ENCODE assay signal across 9 cellular contexts in the genomic region with DNA sequence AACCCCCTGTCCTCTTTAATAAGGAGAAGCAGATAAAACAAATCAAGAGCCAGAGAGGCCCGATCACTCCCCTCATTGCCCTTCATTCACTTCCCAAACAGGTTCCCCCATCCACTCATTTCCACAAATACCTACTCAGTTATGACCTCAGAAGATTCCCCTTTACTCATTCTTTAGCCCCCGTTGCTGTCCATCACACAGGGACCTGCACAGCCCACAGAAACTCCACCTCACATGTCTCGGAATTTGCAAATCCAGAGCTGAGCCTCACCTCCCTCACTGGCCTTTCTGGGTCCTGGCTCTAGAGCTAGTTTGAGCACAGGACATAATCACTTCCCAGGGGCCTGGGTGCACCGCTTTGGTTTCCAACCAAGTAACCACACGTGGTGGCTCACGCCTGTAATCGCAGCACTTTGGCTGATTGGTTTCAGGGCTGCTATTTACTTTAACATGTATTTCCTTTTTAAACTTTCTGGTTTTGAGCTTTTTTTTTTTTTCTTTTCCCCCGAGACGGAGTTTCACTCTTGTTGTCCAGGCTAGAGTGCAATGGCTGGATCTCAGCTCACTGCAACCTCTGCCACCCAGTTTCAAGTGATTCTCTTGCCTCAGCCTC. TPM values are rescaled to one million over a fixed set of nuclear protein-coding genes. Genes with fewer than 3 reads are reported as not detected.
DNase-seq lines count a peak whose midpoint lies in the region; ATAC-seq and TF ChIP-seq lines count a peak whose summit lies in the region.
"Had no signal": no experiment of that assay in that cellular context is flagged by ENCODE, and none has a peak within 500 bp of the region (broad histone marks: within the 10 kb centered on the region; RNA-seq: fewer than 3 reads in every experiment).

No MANE protein-coding gene starts in this region.

- peaks cover 35% of the 10 kb centered on the region for H4K20me1 ChIP-seq in osteoblast (ENCODE audit: insufficient read depth, low read length)

- peaks cover 44% of the 10 kb centered on the region for H3K4me1 Mint-ChIP-seq in stimulated activated memory B cell treated with anti-CD40 and anti-IgM and Interleukin-4, amounts not matched to agents 10 μg/mL and 1 μg/mL and 100 μg/mL, for 72 hours

- ATAC-seq in HG02623 (IDR thresholded peaks at IDR 0.05; ENCODE audit: unreplicated experiment), result peak; percentile 68
- ATAC-seq in stimulated activated memory B cell treated with anti-CD40 and anti-IgM and Interleukin-4, amounts not matched to agents 10 μg/mL and 1 μg/mL and 100 μg/mL, for 72 hours, result peak; percentile 78

- H3K4me1 ChIP-seq in osteoblast (ENCODE audit: insufficient read depth, low read length), result no peaks in the 10 kb centered on the region

- H3K79me2 ChIP-seq in osteoblast (ENCODE audit: insufficient read depth, low read length), result peaks cover 92% of the 10 kb centered on the region

- H3K27me3 ChIP-seq in osteoblast (ENCODE audit: insufficient read depth, low read length), result no peaks in the 10 kb centered on the region

- DNase-seq in activated CD8-positive, alpha-beta memory T cell treated with anti-CD3 and anti-CD28 coated beads for 24 hours, result peak; percentile 62
- no peak for DNase-seq in activated CD8-positive, alpha-beta memory T cell treated with anti-CD3 and anti-CD28 coated beads, Interleukin-2, amount 50 U/mL, for 4 hours
- DNase-seq in osteoblast (ENCODE audit: insufficient read length, low spot score, missing footprints) (no peak), NCI-H446 treated with DMSO at 0.1 percent for 48 hours (lab: John Stamatoyannopoulos, UW) (no peak), NCI-H1417 (lab: John Stamatoyannopoulos, UW) (no peak)

- H3K36me3 ChIP-seq in osteoblast (ENCODE audit: insufficient read depth, low read length), result peaks cover 7% of the 10 kb centered on the region

- no peak overlapping the region for H3K4me2 ChIP-seq in osteoblast (ENCODE audit: insufficient read depth, low read length)

- H3K9me3 ChIP-seq in osteoblast (ENCODE audit: low read depth, low read length), result no peaks in the 10 kb centered on the region

- no peaks in the 10 kb centered on the region for H3K9me3 Mint-ChIP-seq in stimulated activated memory B cell treated with anti-CD40 and anti-IgM and Interleukin-4, amounts not matched to agents 10 μg/mL and 1 μg/mL and 100 μg/mL, for 72 hours

- H3K27ac ChIP-seq in VCaP, result peak overlapping the region; percentile 75
- no peak overlapping the region for H3K27ac ChIP-seq in osteoblast (ENCODE audit: low read depth, low read length)
- H3K27ac ChIP-seq: SK-N-MC had no signal

- TF ChIP-seq CTCF in VCaP (conservative IDR thresholded peaks at IDR 0.05) (no peak), osteoblast (IDR thresholded peaks at IDR 0.05; ENCODE audit: extremely low read depth, low read depth, low read length) (no peak)

- H3K4me3 Mint-ChIP-seq in stimulated activated memory B cell treated with anti-CD40 and anti-IgM and Interleukin-4, amounts not matched to agents 10 μg/mL and 1 μg/mL and 100 μg/mL, for 72 hours, result peak overlapping the region; percentile 41

- peaks cover 30% of the 10 kb centered on the region for H3K36me3 Mint-ChIP-seq in stimulated activated memory B cell treated with anti-CD40 and anti-IgM and Interleukin-4, amounts not matched to agents 10 μg/mL and 1 μg/mL and 100 μg/mL, for 72 hours

- H3K27ac Mint-ChIP-seq in stimulated activated memory B cell treated with anti-CD40 and anti-IgM and Interleukin-4, amounts not matched to agents 10 μg/mL and 1 μg/mL and 100 μg/mL, for 72 hours, result peak overlapping the region; percentile 77

- no peak overlapping the region for H3K4me3 ChIP-seq in osteoblast (ENCODE audit: insufficient read depth, low read length)
- H3K4me3 ChIP-seq: SK-N-MC had no signal

- no peak overlapping the region for H2AFZ ChIP-seq in osteoblast (ENCODE audit: low read length)

- H3K27me3 Mint-ChIP-seq in stimulated activated memory B cell treated with anti-CD40 and anti-IgM and Interleukin-4, amounts not matched to agents 10 μg/mL and 1 μg/mL and 100 μg/mL, for 72 hours, result no peaks in the 10 kb centered on the region

RNA-seq across cellular contexts. Expression of a gene that starts 17.8 kb away (rescaled TPM):
- 177 and 181 TPM in 2 replicates for total RNA-seq in osteoblast

RNA-seq across cellular contexts. Expression of a gene that starts 42.1 kb away (rescaled TPM):
- total RNA-seq in osteoblast, result 40.4 and 43.8 TPM in 2 replicates

RNA-seq across cellular contexts. Expression of a gene that starts 54.8 kb away (rescaled TPM):
- 35.8 and 38.3 TPM in 2 replicates for total RNA-seq in osteoblast
